24 cellular contexts compared by ENCODE assay signal in the genomic region with DNA sequence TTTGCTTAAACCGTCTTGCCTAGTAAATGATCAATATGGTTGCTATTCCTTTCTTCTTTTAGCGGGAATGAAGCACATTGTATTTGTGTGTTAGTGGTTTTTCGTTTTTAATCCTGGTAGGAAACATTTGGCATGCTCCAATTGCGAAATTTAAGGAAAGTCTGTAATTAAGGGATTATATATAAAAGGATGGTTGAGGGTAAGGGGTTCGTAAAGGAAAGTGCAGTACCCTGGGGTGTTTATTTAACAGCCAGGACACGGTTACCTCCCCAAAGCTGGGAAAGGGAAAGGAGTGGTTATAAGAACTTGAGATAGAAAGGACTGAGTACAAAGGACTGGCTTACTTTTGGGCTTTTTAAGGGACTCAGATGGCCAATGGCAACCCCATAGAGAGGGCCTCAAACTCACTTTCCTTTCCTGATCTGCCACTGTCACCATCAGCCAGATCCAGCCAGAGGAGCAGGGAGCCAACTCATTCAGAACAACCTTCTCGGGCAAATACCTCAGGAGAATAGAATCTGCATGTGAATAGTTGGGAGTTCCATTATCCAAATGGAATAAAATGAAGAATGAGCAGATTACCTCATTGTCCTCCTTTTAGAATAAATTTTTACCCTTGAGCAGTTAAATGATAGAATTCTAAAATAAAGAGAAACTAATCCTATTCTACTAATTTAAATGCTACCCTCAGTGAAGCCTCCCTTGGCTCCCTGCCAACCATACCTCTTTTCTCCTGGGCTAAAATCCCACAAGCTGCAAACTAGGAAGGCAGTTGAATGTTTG.
DNase-seq lines count a peak whose midpoint lies in the region; ATAC-seq and TF ChIP-seq lines count a peak whose summit lies in the region.
"Had no signal": no experiment of that assay in that cellular context is flagged by ENCODE, and none has a peak within 500 bp of the region (broad histone marks: within the 10 kb centered on the region; RNA-seq: fewer than 3 reads in every experiment).

No MANE protein-coding gene starts in this region.

- no peak overlapping the region for H3K14ac ChIP-seq in IMR-90 (replicated peaks; ENCODE audit: low read depth, low read length)

- H3K9me1 ChIP-seq in IMR-90 (ENCODE audit: insufficient read depth, low read length), result no peaks in the 10 kb centered on the region

- WGBS in IMR-90 (ENCODE audit: extremely low coverage in 2 of 2, insufficient read length in 1 of 2), 2 experiments, result 75 to 100% methylated on average over 1 to 3 of the region's 7 CpGs

- H3K4me1 ChIP-seq in GM23338 (ENCODE audit: insufficient read depth) (peaks cover 12% of the 10 kb centered on the region), IMR-90 (ENCODE audit: control insufficient read depth, insufficient read depth, low read length) (no peaks in the 10 kb centered on the region)
- H3K4me1 ChIP-seq: foreskin keratinocyte, testis had no signal

- H3K9ac ChIP-seq in IMR-90 (ENCODE audit: low read depth, low read length), result no peak overlapping the region

- in situ Hi-C loops in IMR-90 (cut with MboI; ENCODE audit: low sequenced_read_pairs), result no loop called here

- no peaks in the 10 kb centered on the region for H3K27me3 ChIP-seq in GM23338 (ENCODE audit: insufficient read depth)
- H3K27me3 ChIP-seq in IMR-90 (ENCODE audit: control insufficient read depth, insufficient read depth, low read length), result no peaks in the 10 kb centered on the region
- H3K27me3 ChIP-seq: ascending aorta, foreskin keratinocyte, hepatocyte, testis had no signal

- peaks cover 5% of the 10 kb centered on the region; the same call in 1 of the 3 replicates for H3K9me3 Mint-ChIP-seq in GM23338
- H3K9me3 Mint-ChIP-seq: activated CD4-positive, alpha-beta T cell treated with anti-CD3 and anti-CD28 coated beads, Interleukin-2, amount 10 ng/mL, durations not matched to agents 24 days and 14 days; T-helper 1 cell treated with Interleukin-12 subunit alpha and Interleukin-12 subunit beta and Interleukin-4 antibody, amounts not matched to agents 30 μg/mL and 1 μg/mL, for 36 hours had no signal

- no peaks in the 10 kb centered on the region for H3K27me3 Mint-ChIP-seq in GM23338 (ENCODE audit: insufficient read depth, low read depth, poor library complexity)
- H3K27me3 Mint-ChIP-seq: activated CD4-positive, alpha-beta T cell treated with anti-CD3 and anti-CD28 coated beads, Interleukin-2, amount 10 ng/mL, durations not matched to agents 24 days and 14 days; activated naive CD8-positive, alpha-beta T cell had no signal

- H2BK20ac ChIP-seq in IMR-90 (ENCODE audit: low read depth, low read length), result no peak overlapping the region

- H3K23ac ChIP-seq in IMR-90 (ENCODE audit: low read depth, low read length), result no peak overlapping the region

- H3K4me1 Mint-ChIP-seq in GM23338, result peaks cover 31% of the 10 kb centered on the region
- H3K4me1 Mint-ChIP-seq: activated CD4-positive, alpha-beta T cell treated with anti-CD3 and anti-CD28 coated beads, Interleukin-2, amount 10 ng/mL, durations not matched to agents 24 days and 14 days; stimulated activated naive B cell treated with anti-CD40 and anti-IgM and Interleukin-4, amounts not matched to agents 10 μg/mL and 1 μg/mL and 100 μg/mL, for 72 hours had no signal

- H4K20me1 ChIP-seq in GM23338 (replicated peaks; ENCODE audit: insufficient read depth) (no peaks in the 10 kb centered on the region), IMR-90 (ENCODE audit: insufficient read depth, low read length) (no peaks in the 10 kb centered on the region)

- no peak overlapping the region for H3K18ac ChIP-seq in IMR-90 (ENCODE audit: low read depth, low read length)

- no peaks in the 10 kb centered on the region for H3K9me2 ChIP-seq in GM23338 (ENCODE audit: insufficient read depth)

- POLR2A ChIA-PET in IMR-90 (lab: Charles Lee; ENCODE audit: unreplicated experiment), result no interaction called here

- H3K4me2 ChIP-seq in GM23338 (0 out of 2 replicates have a peak overlapping the region, but pooled peaks have one; percentile 16), IMR-90 (ENCODE audit: low read depth, low read length) (no peak overlapping the region)
- H3K4me2 ChIP-seq: hepatocyte had no signal

- no peak overlapping the region for H4K5ac ChIP-seq in IMR-90 (ENCODE audit: low read depth, low read length)

- TF ChIP-seq CTCF in GM23338 (conservative IDR thresholded peaks at IDR 0.05; ENCODE audit: low read depth in 2 of 2) (no peak), IMR-90 (conservative IDR thresholded peaks at IDR 0.05; ENCODE audit: low read depth, low read length) (no peak)

- H4K8ac ChIP-seq in IMR-90 (ENCODE audit: low read depth in 2 of 2, low read length in 2 of 2), result no peak overlapping the region

- no peak overlapping the region for H2AK5ac ChIP-seq in IMR-90 (ENCODE audit: low read depth, low read length)

- BruUV-seq in IMR-90 (replicated peaks; lab: Mats Ljungman, UMichigan), result no TSS peak

- H3K9me3 ChIP-seq in IMR-90 (ENCODE audit: control insufficient read depth, insufficient read depth, low read length), result no peaks in the 10 kb centered on the region
- H3K9me3 ChIP-seq: ascending aorta, testis had no signal

- H3K36me3 Mint-ChIP-seq in GM23338 (ENCODE audit: low read depth), result peaks cover 12% of the 10 kb centered on the region
- H3K36me3 Mint-ChIP-seq: activated naive CD8-positive, alpha-beta T cell; CD8-positive, alpha-beta T cell; stimulated activated naive B cell treated with anti-CD40 and anti-IgM and Interleukin-4, amounts not matched to agents 10 μg/mL and 1 μg/mL and 100 μg/mL, for 72 hours had no signal

- no peak overlapping the region for H2AK9ac ChIP-seq in IMR-90 (replicated peaks; ENCODE audit: low read depth, low read length, poor library complexity)

- no peak overlapping the region for H2BK120ac ChIP-seq in IMR-90 (ENCODE audit: low read depth, low read length)

- intact Hi-C loops in IMR-90 (cut with micrococcal nuclease), result no loop called here
- intact Hi-C loops in left colon (cut with DNase I, micrococcal nuclease), result no loop called here

- H3K36me3 ChIP-seq in GM23338 (ENCODE audit: insufficient read depth) (no peaks in the 10 kb centered on the region), IMR-90 (ENCODE audit: control insufficient read depth, insufficient read depth, low read length) (no peaks in the 10 kb centered on the region)
- H3K36me3 ChIP-seq: ascending aorta had no signal

- CTCF ChIA-PET in IMR-90 (lab: Yijun Ruan, JAX), result no interaction called here

- no peak overlapping the region for H2BK15ac ChIP-seq in IMR-90 (ENCODE audit: low read depth, low read length)

- no peak overlapping the region for H3K56ac ChIP-seq in IMR-90 (ENCODE audit: extremely low read depth, insufficient read depth, low read length)

- H3K4me3 ChIP-seq in GM23338 (no peak overlapping the region), IMR-90 (ENCODE audit: insufficient read depth, low read depth, low read length) (no peak overlapping the region)
- H3K4me3 ChIP-seq: ascending aorta, hepatocyte, testis had no signal

- ATAC-seq in GM23338 (peak; percentile 100), IMR-90 (ENCODE audit: low read depth) (no peak), left colon (no peak), HG03342 (IDR thresholded peaks at IDR 0.05; ENCODE audit: unreplicated experiment) (no peak)
- ATAC-seq: CD8-positive, alpha-beta T cell; foreskin keratinocyte; HepG2; stimulated activated naive B cell treated with anti-CD40 and anti-IgM and Interleukin-4, amounts not matched to agents 10 μg/mL and 1 μg/mL and 100 μg/mL, for 72 hours had no signal

- H3K79me1 ChIP-seq in IMR-90 (ENCODE audit: low read depth in 1 of 2, low read length in 2 of 2), result no peaks in the 10 kb centered on the region

- no peaks in the 10 kb centered on the region for H3K79me2 ChIP-seq in GM23338 (replicated peaks; ENCODE audit: insufficient read depth)
- H3K79me2 ChIP-seq: hepatocyte had no signal

- H2AFZ ChIP-seq in GM23338 (no peak overlapping the region), IMR-90 (replicated peaks; ENCODE audit: low read length, poor library complexity) (no peak overlapping the region)
- H2AFZ ChIP-seq: hepatocyte had no signal

- no peak for TF ChIP-seq POLR2A in IMR-90 (IDR thresholded peaks at IDR 0.05; ENCODE audit: low read depth, low read length)

- no peak overlapping the region for H2BK5ac ChIP-seq in IMR-90 (ENCODE audit: low read depth, low read length, poor library complexity, severe bottlenecking)

- H3K4me3 Mint-ChIP-seq in GM23338, result no peak overlapping the region
- H3K4me3 Mint-ChIP-seq: activated CD4-positive, alpha-beta T cell treated with anti-CD3 and anti-CD28 coated beads, Interleukin-2, amount 10 ng/mL, durations not matched to agents 24 days and 14 days; activated naive CD8-positive, alpha-beta T cell; CD8-positive, alpha-beta T cell; stimulated activated naive B cell treated with anti-CD40 and anti-IgM and Interleukin-4, amounts not matched to agents 10 μg/mL and 1 μg/mL and 100 μg/mL, for 72 hours; T-helper 1 cell treated with Interleukin-12 subunit alpha and Interleukin-12 subunit beta and Interleukin-4 antibody, amounts not matched to agents 30 μg/mL and 1 μg/mL, for 36 hours had no signal

- H3K27ac ChIP-seq in GM23338 (ENCODE audit: low read depth) (peak overlapping the region; percentile 84), IMR-90 (ENCODE audit: insufficient read depth, low read length) (no peak overlapping the region)
- H3K27ac ChIP-seq: ascending aorta, foreskin keratinocyte, hepatocyte, testis had no signal

- dilution Hi-C loops in IMR-90 (cut with HindIII; ENCODE audit: low sequenced_read_pairs, unreplicated experiment), result no loop called here

- DNase-seq in GM23338 (ENCODE audit: low spot score), result peak; percentile 80
- no peak for DNase-seq in IMR-90
- peak; percentile 46 for DNase-seq in astrocyte of the hippocampus (ENCODE audit: low read depth, low spot score)
- DNase-seq in iPS-NIHi11 (ENCODE audit: low spot score), result peak; percentile 22
- no peak for DNase-seq in left colon
- DNase-seq in D341Med (ENCODE audit: low spot score), result no peak
- DNase-seq: activated CD4-positive, alpha-beta T cell treated with anti-CD3 and anti-CD28 coated beads, Interleukin-2, amount 10 ng/mL, durations not matched to agents 24 days and 14 days; CD8-positive, alpha-beta T cell; DMS79 treated with DMSO at 0.1 percent for 48 hours; effector CD4-positive, alpha-beta T cell; foreskin keratinocyte; kidney glomerular epithelial cell; mammary epithelial cell; NCI-H2171 treated with DMSO at 0.1 percent for 48 hours; small intestine; stimulated activated CD4-positive, alpha-beta T cell treated with anti-CD3 and anti-CD28 coated beads, Interleukin-2, amount 100 ng/mL, for 24 hours; stimulated activated naive B cell treated with anti-CD40 and anti-IgM and Interleukin-4, amounts not matched to agents 10 μg/mL and 1 μg/mL and 100 μg/mL, for 72 hours; testis had no signal

- no peaks in the 10 kb centered on the region for H3F3A ChIP-seq in GM23338 (replicated peaks; ENCODE audit: low read depth)

- H3K4ac ChIP-seq in IMR-90 (ENCODE audit: low read depth, low read length), result no peak overlapping the region

- TF ChIP-seq RAD21 in IMR-90 (IDR thresholded peaks at IDR 0.05; ENCODE audit: low read length), result no peak

- H3K27ac Mint-ChIP-seq in GM23338, result peak overlapping the region; percentile 83
- H3K27ac Mint-ChIP-seq: activated CD4-positive, alpha-beta T cell treated with anti-CD3 and anti-CD28 coated beads, Interleukin-2, amount 10 ng/mL, durations not matched to agents 24 days and 14 days; activated naive CD8-positive, alpha-beta T cell; CD8-positive, alpha-beta T cell; stimulated activated naive B cell treated with anti-CD40 and anti-IgM and Interleukin-4, amounts not matched to agents 10 μg/mL and 1 μg/mL and 100 μg/mL, for 72 hours; T-helper 1 cell treated with Interleukin-12 subunit alpha and Interleukin-12 subunit beta and Interleukin-4 antibody, amounts not matched to agents 30 μg/mL and 1 μg/mL, for 36 hours had no signal

- no peak overlapping the region for H4K91ac ChIP-seq in IMR-90 (ENCODE audit: insufficient read depth, low read depth, low read length)

Comparison
In these comparisons a context has a peak if more than half of its experiments do, and no peak if none do; other contexts are left out.
1. DNase-seq: peak in GM23338 (single experiment), astrocyte of the hippocampus (single experiment) and iPS-NIHi11 (single experiment); none in IMR-90 (single experiment), left colon (0 of 2) and D341Med (single experiment).